In the genomic region with DNA sequence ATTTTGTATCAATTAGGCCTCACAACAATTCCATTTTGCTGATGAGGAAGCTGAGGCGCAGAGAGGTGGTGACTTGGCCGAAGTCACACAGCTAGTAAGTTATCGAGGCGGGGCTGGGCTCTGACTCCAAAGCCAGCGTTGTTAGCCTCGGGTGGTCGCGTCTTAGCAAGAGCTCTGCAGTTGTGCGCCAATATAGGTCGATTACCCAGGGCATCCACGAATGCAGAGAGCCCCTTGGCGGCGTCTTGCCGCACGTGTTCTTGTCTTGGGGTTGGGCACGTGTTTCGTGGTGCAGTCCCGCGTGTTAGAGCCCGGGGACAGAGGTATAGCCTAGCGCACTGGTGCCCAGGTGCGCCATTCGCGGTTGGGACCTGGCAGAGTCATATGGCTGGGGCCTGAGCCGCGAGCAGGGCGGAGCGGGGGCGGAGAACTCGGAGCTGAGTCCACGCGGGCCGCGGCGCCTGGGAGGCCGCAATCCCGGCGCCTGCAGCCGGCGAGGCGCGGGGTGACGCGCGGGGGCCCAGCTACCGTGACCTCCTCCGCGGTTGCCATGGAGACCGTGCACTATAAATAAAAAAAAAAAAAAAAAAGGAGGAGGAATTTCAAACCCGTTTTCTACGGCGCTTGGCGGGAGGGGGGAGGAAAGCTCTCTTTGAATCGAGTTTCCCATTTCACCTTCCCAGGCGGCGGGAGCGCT, we compare ENCODE assay signal across 1 cellular context.
TF ChIP-seq lines count a peak whose summit lies in the region.

No MANE protein-coding gene starts in this region.

TF ChIP-seq in K562, 482 proteins besides CTCF, POLR2A, EP300 and RAD21 (continued from another document and continues in another):
- TF ChIP-seq ZNF175 (CRISPR knock-in tag; IDR thresholded peaks at IDR 0.05; ENCODE audit: low read depth) (no peak), SIN3A (IDR thresholded peaks at IDR 0.05; ENCODE audit: borderline replicate concordance in 2 of 2, control insufficient read depth in 1 of 2, low read depth in 2 of 2, low read length in 2 of 2) (no peak; a peak in 1 of 4 replicates), ZNF224 (CRISPR knock-in tag; IDR thresholded peaks at IDR 0.05) (peak; percentile 91), SMAD2 (IDR thresholded peaks at IDR 0.05; ENCODE audit: low read depth, low read length) (no peak), CC2D1A (IDR thresholded peaks at IDR 0.05) (peak; percentile 12; the same call in 1 of the 2 replicates), HMG20A (CRISPR knock-in tag; conservative IDR thresholded peaks at IDR 0.05) (no peak), RFX7 (CRISPR knock-in tag; IDR thresholded peaks at IDR 0.05) (no peak), MLLT1 (IDR thresholded peaks at IDR 0.05) (peak in 1 of 2 experiments; percentile 29; a peak in 1 of 4 replicates), EWSR1 (IDR thresholded peaks at IDR 0.05; ENCODE audit: borderline replicate concordance, low read depth, partially characterized antibody) (no peak), NR3C1 (CRISPR knock-in tag; IDR thresholded peaks at IDR 0.05) (peak; percentile 49; the same call in 1 of the 2 replicates), NFE2 (IDR thresholded peaks at IDR 0.05; ENCODE audit: low read depth) (no peak), KAT2B (IDR thresholded peaks at IDR 0.05; ENCODE audit: low read depth, low read length) (no peak), BCL6 (CRISPR knock-in tag; IDR thresholded peaks at IDR 0.05) (no peak), POLR2AphosphoS2 (IDR thresholded peaks at IDR 0.05; ENCODE audit: low read length) (no peak), ZFP91 (CRISPR knock-in tag; IDR thresholded peaks at IDR 0.05) (0 out of 2 replicates have a peak, but pooled peaks have one; percentile 10), COPS2 (conservative IDR thresholded peaks at IDR 0.05) (no peak), TCFL5 (CRISPR knock-in tag; conservative IDR thresholded peaks at IDR 0.05) (no peak), PRMT5 (CRISPR knock-in tag; IDR thresholded peaks at IDR 0.05) (no peak), SNAPC5 (CRISPR knock-in tag; IDR thresholded peaks at IDR 0.05) (no peak), ZNF232 (CRISPR knock-in tag; IDR thresholded peaks at IDR 0.05) (peak; percentile 92), ZNF146 (CRISPR knock-in tag; IDR thresholded peaks at IDR 0.05; ENCODE audit: unreplicated experiment) (no peak), TEAD4 (IDR thresholded peaks at IDR 0.05; ENCODE audit: low read length) (no peak), TEAD4 (CRISPR knock-in tag; IDR thresholded peaks at IDR 0.05; ENCODE audit: borderline replicate concordance) (peak; percentile 84; the same call in 1 of the 2 replicates), MAFG (tag; conservative IDR thresholded peaks at IDR 0.05) (no peak), JUN (IDR thresholded peaks at IDR 0.05; ENCODE audit: borderline replicate concordance, low read depth, low read length) (no peak), JUN (CRISPR knock-in tag; IDR thresholded peaks at IDR 0.05; ENCODE audit: borderline replicate concordance) (no peak), IRF2 (CRISPR knock-in tag; IDR thresholded peaks at IDR 0.05) (no peak), GABPB1 (CRISPR knock-in tag; IDR thresholded peaks at IDR 0.05) (peak; percentile 66; the same call in 1 of the 2 replicates), ZNF217 (CRISPR knock-in tag; IDR thresholded peaks at IDR 0.05) (0 out of 2 replicates have a peak, but pooled peaks have one; percentile 61), RBM14 (IDR thresholded peaks at IDR 0.05; ENCODE audit: borderline replicate concordance, insufficient read depth, low read depth, low read length) (peak; percentile 81; the same call in 1 of the 2 replicates), SRSF7 (optimal IDR thresholded peaks at IDR 0.05; ENCODE audit: low read depth, low read length) (no peak), FOXP4 (CRISPR knock-in tag; IDR thresholded peaks at IDR 0.05; ENCODE audit: borderline replicate concordance) (peak; percentile 97)
- TF ChIP-seq, protein P1, sequence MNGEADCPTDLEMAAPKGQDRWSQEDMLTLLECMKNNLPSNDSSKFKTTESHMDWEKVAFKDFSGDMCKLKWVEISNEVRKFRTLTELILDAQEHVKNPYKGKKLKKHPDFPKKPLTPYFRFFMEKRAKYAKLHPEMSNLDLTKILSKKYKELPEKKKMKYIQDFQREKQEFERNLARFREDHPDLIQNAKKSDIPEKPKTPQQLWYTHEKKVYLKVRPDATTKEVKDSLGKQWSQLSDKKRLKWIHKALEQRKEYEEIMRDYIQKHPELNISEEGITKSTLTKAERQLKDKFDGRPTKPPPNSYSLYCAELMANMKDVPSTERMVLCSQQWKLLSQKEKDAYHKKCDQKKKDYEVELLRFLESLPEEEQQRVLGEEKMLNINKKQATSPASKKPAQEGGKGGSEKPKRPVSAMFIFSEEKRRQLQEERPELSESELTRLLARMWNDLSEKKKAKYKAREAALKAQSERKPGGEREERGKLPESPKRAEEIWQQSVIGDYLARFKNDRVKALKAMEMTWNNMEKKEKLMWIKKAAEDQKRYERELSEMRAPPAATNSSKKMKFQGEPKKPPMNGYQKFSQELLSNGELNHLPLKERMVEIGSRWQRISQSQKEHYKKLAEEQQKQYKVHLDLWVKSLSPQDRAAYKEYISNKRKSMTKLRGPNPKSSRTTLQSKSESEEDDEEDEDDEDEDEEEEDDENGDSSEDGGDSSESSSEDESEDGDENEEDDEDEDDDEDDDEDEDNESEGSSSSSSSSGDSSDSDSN (IDR thresholded peaks at IDR 0.05; ENCODE audit: borderline replicate concordance in 1 of 2, low read depth in 2 of 2, low read length in 2 of 2) = 0 out of 4 replicates have a peak, but pooled peaks of 1 of the 2 experiments have one; percentile 18
- TF ChIP-seq, protein P2, sequence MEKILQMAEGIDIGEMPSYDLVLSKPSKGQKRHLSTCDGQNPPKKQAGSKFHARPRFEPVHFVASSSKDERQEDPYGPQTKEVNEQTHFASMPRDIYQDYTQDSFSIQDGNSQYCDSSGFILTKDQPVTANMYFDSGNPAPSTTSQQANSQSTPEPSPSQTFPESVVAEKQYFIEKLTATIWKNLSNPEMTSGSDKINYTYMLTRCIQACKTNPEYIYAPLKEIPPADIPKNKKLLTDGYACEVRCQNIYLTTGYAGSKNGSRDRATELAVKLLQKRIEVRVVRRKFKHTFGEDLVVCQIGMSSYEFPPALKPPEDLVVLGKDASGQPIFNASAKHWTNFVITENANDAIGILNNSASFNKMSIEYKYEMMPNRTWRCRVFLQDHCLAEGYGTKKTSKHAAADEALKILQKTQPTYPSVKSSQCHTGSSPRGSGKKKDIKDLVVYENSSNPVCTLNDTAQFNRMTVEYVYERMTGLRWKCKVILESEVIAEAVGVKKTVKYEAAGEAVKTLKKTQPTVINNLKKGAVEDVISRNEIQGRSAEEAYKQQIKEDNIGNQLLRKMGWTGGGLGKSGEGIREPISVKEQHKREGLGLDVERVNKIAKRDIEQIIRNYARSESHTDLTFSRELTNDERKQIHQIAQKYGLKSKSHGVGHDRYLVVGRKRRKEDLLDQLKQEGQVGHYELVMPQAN (IDR thresholded peaks at IDR 0.05; ENCODE audit: borderline replicate concordance) = 0 out of 2 replicates have a peak, but pooled peaks have one; percentile 26
- TF ChIP-seq, protein P3, sequence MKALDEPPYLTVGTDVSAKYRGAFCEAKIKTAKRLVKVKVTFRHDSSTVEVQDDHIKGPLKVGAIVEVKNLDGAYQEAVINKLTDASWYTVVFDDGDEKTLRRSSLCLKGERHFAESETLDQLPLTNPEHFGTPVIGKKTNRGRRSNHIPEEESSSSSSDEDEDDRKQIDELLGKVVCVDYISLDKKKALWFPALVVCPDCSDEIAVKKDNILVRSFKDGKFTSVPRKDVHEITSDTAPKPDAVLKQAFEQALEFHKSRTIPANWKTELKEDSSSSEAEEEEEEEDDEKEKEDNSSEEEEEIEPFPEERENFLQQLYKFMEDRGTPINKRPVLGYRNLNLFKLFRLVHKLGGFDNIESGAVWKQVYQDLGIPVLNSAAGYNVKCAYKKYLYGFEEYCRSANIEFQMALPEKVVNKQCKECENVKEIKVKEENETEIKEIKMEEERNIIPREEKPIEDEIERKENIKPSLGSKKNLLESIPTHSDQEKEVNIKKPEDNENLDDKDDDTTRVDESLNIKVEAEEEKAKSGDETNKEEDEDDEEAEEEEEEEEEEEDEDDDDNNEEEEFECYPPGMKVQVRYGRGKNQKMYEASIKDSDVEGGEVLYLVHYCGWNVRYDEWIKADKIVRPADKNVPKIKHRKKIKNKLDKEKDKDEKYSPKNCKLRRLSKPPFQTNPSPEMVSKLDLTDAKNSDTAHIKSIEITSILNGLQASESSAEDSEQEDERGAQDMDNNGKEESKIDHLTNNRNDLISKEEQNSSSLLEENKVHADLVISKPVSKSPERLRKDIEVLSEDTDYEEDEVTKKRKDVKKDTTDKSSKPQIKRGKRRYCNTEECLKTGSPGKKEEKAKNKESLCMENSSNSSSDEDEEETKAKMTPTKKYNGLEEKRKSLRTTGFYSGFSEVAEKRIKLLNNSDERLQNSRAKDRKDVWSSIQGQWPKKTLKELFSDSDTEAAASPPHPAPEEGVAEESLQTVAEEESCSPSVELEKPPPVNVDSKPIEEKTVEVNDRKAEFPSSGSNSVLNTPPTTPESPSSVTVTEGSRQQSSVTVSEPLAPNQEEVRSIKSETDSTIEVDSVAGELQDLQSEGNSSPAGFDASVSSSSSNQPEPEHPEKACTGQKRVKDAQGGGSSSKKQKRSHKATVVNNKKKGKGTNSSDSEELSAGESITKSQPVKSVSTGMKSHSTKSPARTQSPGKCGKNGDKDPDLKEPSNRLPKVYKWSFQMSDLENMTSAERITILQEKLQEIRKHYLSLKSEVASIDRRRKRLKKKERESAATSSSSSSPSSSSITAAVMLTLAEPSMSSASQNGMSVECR (CRISPR knock-in tag; IDR thresholded peaks at IDR 0.05) = peak; percentile 61
- TF ChIP-seq, protein P4, sequence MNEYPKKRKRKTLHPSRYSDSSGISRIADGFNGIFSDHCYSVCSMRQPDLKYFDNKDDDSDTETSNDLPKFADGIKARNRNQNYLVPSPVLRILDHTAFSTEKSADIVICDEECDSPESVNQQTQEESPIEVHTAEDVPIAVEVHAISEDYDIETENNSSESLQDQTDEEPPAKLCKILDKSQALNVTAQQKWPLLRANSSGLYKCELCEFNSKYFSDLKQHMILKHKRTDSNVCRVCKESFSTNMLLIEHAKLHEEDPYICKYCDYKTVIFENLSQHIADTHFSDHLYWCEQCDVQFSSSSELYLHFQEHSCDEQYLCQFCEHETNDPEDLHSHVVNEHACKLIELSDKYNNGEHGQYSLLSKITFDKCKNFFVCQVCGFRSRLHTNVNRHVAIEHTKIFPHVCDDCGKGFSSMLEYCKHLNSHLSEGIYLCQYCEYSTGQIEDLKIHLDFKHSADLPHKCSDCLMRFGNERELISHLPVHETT (CRISPR knock-in tag; conservative IDR thresholded peaks at IDR 0.05 in 1 of 2, IDR thresholded peaks at IDR 0.05 in 1 of 2) = peak in 1 of 2 experiments; percentile 46; a peak in 1 of 4 replicates
